In genomic region chr7:64625114-64626082, GRCh38 we compare ENCODE assay signal across 8 cellular contexts. TPM values are rescaled to one million over a fixed set of nuclear protein-coding genes. Genes with fewer than 3 reads are reported as not detected.
DNase-seq lines count a peak whose midpoint lies in the region; ATAC-seq and TF ChIP-seq lines count a peak whose summit lies in the region.

No MANE protein-coding gene starts in this region.

- ATAC-seq in GM21447 (IDR thresholded peaks at IDR 0.05; ENCODE audit: unreplicated experiment) (no peak), HG03135 (IDR thresholded peaks at IDR 0.05; ENCODE audit: unreplicated experiment) (no peak)

- H3K4me1 ChIP-seq in PC-9 (replicated peaks; ENCODE audit: insufficient read depth) = no peaks in the 10 kb centered on the region
- H3K4me1 ChIP-seq in vagina = no peaks in the 10 kb centered on the region

- in situ Hi-C loops in GM13976 (cut with MboI; ENCODE audit: low sequenced_read_pairs, unreplicated experiment) = no loop called here

- peak; percentile 46 for TF ChIP-seq CTCF in GM13976 (IDR thresholded peaks at IDR 0.05; ENCODE audit: borderline replicate concordance, control extremely low read depth, extremely low read depth, insufficient read depth, missing control alignments)
- TF ChIP-seq CTCF in PC-9 (conservative IDR thresholded peaks at IDR 0.05) = peak; percentile 90
- peak; percentile 58 to 66 (median 61) for TF ChIP-seq CTCF in vagina (IDR thresholded peaks at IDR 0.05)

- BruUV-seq in PC-9 (replicated peaks; lab: Mats Ljungman, UMichigan) = no TSS peak

- H3K27ac ChIP-seq in PC-9 = no peak overlapping the region
- no peak overlapping the region for H3K27ac ChIP-seq in vagina

- H3K4me2 ChIP-seq in PC-9 = no peak overlapping the region

- H3K9me3 ChIP-seq in PC-9 (ENCODE audit: insufficient read depth, low read depth) (no peaks in the 10 kb centered on the region), vagina (no peaks in the 10 kb centered on the region)

- H2AFZ ChIP-seq in PC-9 = no peak overlapping the region

- H3K79me2 ChIP-seq in PC-9 (ENCODE audit: low read depth) = no peaks in the 10 kb centered on the region

- POLR2A ChIA-PET in PC-9 (lab: Charles Lee; ENCODE audit: unreplicated experiment) = no interaction called here

- intact Hi-C loops in PC-9 (cut with micrococcal nuclease; ENCODE audit: unreplicated experiment) (no loop called here), vagina (cut with DNase I) (no loop called here), head of caudate nucleus (cut with DNase I) (no loop called here)

- no peaks in the 10 kb centered on the region for H3K27me3 ChIP-seq in PC-9 (ENCODE audit: insufficient read depth, low read depth)
- H3K27me3 ChIP-seq in vagina = no peaks in the 10 kb centered on the region

- no peaks in the 10 kb centered on the region for H3K36me3 ChIP-seq in PC-9 (ENCODE audit: low read depth)
- no peaks in the 10 kb centered on the region for H3K36me3 ChIP-seq in vagina

- no peak for TF ChIP-seq POLR2A in vagina (IDR thresholded peaks at IDR 0.05)

- no peaks in the 10 kb centered on the region for H4K20me1 ChIP-seq in PC-9 (ENCODE audit: insufficient read depth)

- peak; percentile 5 for DNase-seq in AG08395 (ENCODE audit: low spot score)
- DNase-seq in GM13976 (ENCODE audit: low spot score) = no peak
- DNase-seq in PC-9 = no peak
- peak; percentile 7 for DNase-seq in globus pallidus (ENCODE audit: low spot score)
- DNase-seq in vagina (ENCODE audit: extremely low spot score in 2 of 2) = no peak
- no peak for DNase-seq in head of caudate nucleus

- H3K9me2 ChIP-seq in PC-9 (ENCODE audit: insufficient read depth) = no peaks in the 10 kb centered on the region

- H3K4me3 ChIP-seq in PC-9 (no peak overlapping the region), vagina (no peak overlapping the region)

- CTCF ChIA-PET in PC-9 (lab: Charles Lee) = interaction anchor here (0.6 kb wide), 1 partner anchor 1508 kb away, joined by 6 read pairs; no protein-coding TSS in a partner anchor

- H3F3A ChIP-seq in PC-9 (ENCODE audit: insufficient read depth, low read depth) = no peaks in the 10 kb centered on the region

RNA-seq across cellular contexts. Expression of gene ZNF107, which starts 40.5 kb away (rescaled TPM):
- total RNA-seq in PC-9 (2021) (4.8 and 6.0 TPM in 2 replicates), vagina (9.3 TPM)

Comparison
In these comparisons a context has a peak if more than half of its experiments do, and no peak if none do; other contexts are left out.
1. DNase-seq: peak in AG08395 (single experiment) and globus pallidus (single experiment); none in GM13976 (single experiment), PC-9 (0 of 2), vagina (0 of 2) and head of caudate nucleus (0 of 42).
2. Peak in every context shown above with its lines, with median percentiles within 50 percentile points of each other: CTCF ChIP-seq.